23 cellular contexts compared by ENCODE assay signal in the genomic region with DNA sequence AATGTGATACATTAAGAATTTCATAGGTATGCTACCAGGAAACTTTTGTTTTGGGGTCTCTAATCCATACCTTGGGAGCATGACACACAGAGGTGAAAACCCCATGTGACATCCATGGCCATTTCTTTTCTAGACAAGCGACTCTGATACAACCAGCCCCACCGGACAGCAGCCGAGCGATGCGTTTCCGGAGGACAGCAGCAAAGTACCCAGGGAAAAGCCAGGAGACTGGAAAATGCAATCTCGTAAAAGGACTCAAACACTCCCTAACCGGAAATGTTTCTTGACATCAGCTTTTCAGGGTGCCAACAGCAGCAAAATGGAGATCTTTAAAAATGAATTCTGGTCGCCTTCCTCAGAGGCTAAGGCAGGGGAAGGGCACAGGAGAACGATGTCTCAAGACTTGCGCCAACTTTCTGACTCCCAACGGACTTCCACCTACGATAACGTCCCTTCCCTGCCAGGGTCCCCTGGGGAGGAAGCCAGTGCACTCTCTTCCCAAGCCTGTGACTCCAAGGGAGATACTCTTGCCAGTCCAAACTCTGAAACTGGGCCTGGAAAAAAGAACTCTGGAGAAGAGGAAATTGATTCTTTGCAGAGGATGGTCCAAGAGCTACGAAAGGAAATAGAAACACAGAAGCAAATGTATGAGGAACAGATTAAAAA. TPM values are rescaled to one million over a fixed set of nuclear protein-coding genes. Genes with fewer than 3 reads are reported as not detected.
DNase-seq lines count a peak whose midpoint lies in the region; ATAC-seq, FAIRE-seq and TF ChIP-seq lines count a peak whose summit lies in the region.
"Had no signal": no experiment of that assay in that cellular context is flagged by ENCODE, and none has a peak within 500 bp of the region (broad histone marks: within the 10 kb centered on the region; RNA-seq: fewer than 3 reads in every experiment).

No MANE protein-coding gene starts in this region.

- H3K36me3 ChIP-seq in CD4-positive, CD25-positive, alpha-beta regulatory T cell (ENCODE audit: control insufficient read depth, insufficient read depth, low read length): peaks cover 95% of the 10 kb centered on the region
- no peaks in the 10 kb centered on the region for H3K36me3 ChIP-seq in ascending aorta
- peaks cover 0 to 7% of the 10 kb centered on the region in 2 donors for H3K36me3 ChIP-seq in small intestine (ENCODE audit: control insufficient read depth in 2 of 2, insufficient read depth in 2 of 2, low read length in 2 of 2)
- H3K36me3 ChIP-seq in lower lobe of right lung: peaks cover 92% of the 10 kb centered on the region

- H3K9me3 Mint-ChIP-seq in activated CD4-positive, alpha-beta T cell treated with anti-CD3 and anti-CD28 coated beads for 36 hours (ENCODE audit: low read depth): no peaks in the 10 kb centered on the region
- H3K9me3 Mint-ChIP-seq in CD4-positive, CD25-positive, alpha-beta regulatory T cell: peaks cover 0 to 2% (median 0%) of the 10 kb centered on the region in 7 donors
- no peaks in the 10 kb centered on the region for H3K9me3 Mint-ChIP-seq in nephron progenitor cell

- 91 to 95% (median 92%) methylated on average over 15 of the region's 15 CpGs for WGBS in small intestine, 3 donors

- H3K27ac ChIP-seq in CD4-positive, CD25-positive, alpha-beta regulatory T cell (ENCODE audit: insufficient read depth, low read length, poor library complexity, severe bottlenecking): no peak overlapping the region
- H3K27ac ChIP-seq in ascending aorta (peak overlapping the region; percentile 9 to 64), small intestine (ENCODE audit: low read depth in 1 of 2, low read length in 1 of 2) (no peak overlapping the region), lower lobe of right lung (no peak overlapping the region)
- H3K27ac ChIP-seq: skin epidermis, tibial nerve had no signal

- peak overlapping the region; percentile 69 for H3K27ac Mint-ChIP-seq in activated CD4-positive, alpha-beta T cell treated with anti-CD3 and anti-CD28 coated beads for 36 hours
- H3K27ac Mint-ChIP-seq in CD4-positive, CD25-positive, alpha-beta regulatory T cell: peak overlapping the region in 2 of 3 donors; percentile 74 to 84
- peak overlapping the region; percentile 36 for H3K27ac Mint-ChIP-seq in nephron progenitor cell

- intact Hi-C loops in activated CD4-positive, alpha-beta T cell treated with anti-CD3 and anti-CD28 coated beads for 36 hours (cut with DNase I, micrococcal nuclease): loop anchor here in 1 of 2 experiments (2.0 kb wide), 1 partner anchor 20 kb away; no protein-coding TSS in a partner anchor
- intact Hi-C loops in ascending aorta (cut with DNase I) (no loop called here), lower lobe of right lung (cut with DNase I) (no loop called here)

- no peak overlapping the region for H3K4me3 Mint-ChIP-seq in activated CD4-positive, alpha-beta T cell treated with anti-CD3 and anti-CD28 coated beads for 36 hours
- no peak overlapping the region for H3K4me3 Mint-ChIP-seq in CD4-positive, CD25-positive, alpha-beta regulatory T cell
- no peak overlapping the region for H3K4me3 Mint-ChIP-seq in nephron progenitor cell

- H3K4me1 ChIP-seq in CD4-positive, CD25-positive, alpha-beta regulatory T cell (ENCODE audit: control insufficient read depth, insufficient read depth, low read length, poor library complexity, severe bottlenecking): no peaks in the 10 kb centered on the region
- H3K4me1 ChIP-seq in ascending aorta: no peaks in the 10 kb centered on the region
- no peaks in the 10 kb centered on the region for H3K4me1 ChIP-seq in small intestine (ENCODE audit: control insufficient read depth in 2 of 2, insufficient read depth in 1 of 2, low read depth in 1 of 2, low read length in 1 of 2)
- H3K4me1 ChIP-seq in lower lobe of right lung: peaks cover 4% of the 10 kb centered on the region
- H3K4me1 ChIP-seq: tibial nerve had no signal

- FAIRE-seq in small intestine (lab: Jason Lieb, UNC): no peak
- FAIRE-seq: endothelial cell of umbilical vein had no signal

- TF ChIP-seq CTCF in ascending aorta (IDR thresholded peaks at IDR 0.05): no peak
- no peak for TF ChIP-seq CTCF in nephron progenitor cell (IDR thresholded peaks at IDR 0.05)
- TF ChIP-seq CTCF in lower lobe of right lung (IDR thresholded peaks at IDR 0.05): no peak

- no peaks in the 10 kb centered on the region for H3K9me3 ChIP-seq in CD4-positive, CD25-positive, alpha-beta regulatory T cell (ENCODE audit: control insufficient read depth in 2 of 2, low read length in 2 of 2)
- no peaks in the 10 kb centered on the region for H3K9me3 ChIP-seq in ascending aorta
- H3K9me3 ChIP-seq in small intestine (ENCODE audit: control insufficient read depth, low read depth): no peaks in the 10 kb centered on the region
- H3K9me3 ChIP-seq in lower lobe of right lung: no peaks in the 10 kb centered on the region
- H3K9me3 ChIP-seq: mucosa of descending colon, tibial nerve had no signal

- no peak overlapping the region for H3K4me3 ChIP-seq in CD4-positive, CD25-positive, alpha-beta regulatory T cell (ENCODE audit: low read depth, low read length)
- no peak overlapping the region for H3K4me3 ChIP-seq in ascending aorta
- H3K4me3 ChIP-seq in small intestine (ENCODE audit: low read depth in 1 of 2, low read length in 2 of 2): no peak overlapping the region
- no peak overlapping the region for H3K4me3 ChIP-seq in lower lobe of right lung
- H3K4me3 ChIP-seq: mucosa of descending colon, skin epidermis, tibial nerve had no signal

- POLR2A ChIA-PET in activated CD4-positive, alpha-beta T cell treated with anti-CD3 and anti-CD28 coated beads for 36 hours (lab: Charles Lee): no interaction called here

- ATAC-seq in activated CD4-positive, alpha-beta T cell treated with anti-CD3 and anti-CD28 coated beads for 36 hours: no peak
- no peak for ATAC-seq in CD4-positive, CD25-positive, alpha-beta regulatory T cell (ENCODE audit: low read depth in 2 of 2)
- no peak for ATAC-seq in lower lobe of right lung
- ATAC-seq: mucosa of descending colon had no signal

- H3K27me3 Mint-ChIP-seq in activated CD4-positive, alpha-beta T cell treated with anti-CD3 and anti-CD28 coated beads for 36 hours: no peaks in the 10 kb centered on the region
- no peaks in the 10 kb centered on the region for H3K27me3 Mint-ChIP-seq in CD4-positive, CD25-positive, alpha-beta regulatory T cell
- H3K27me3 Mint-ChIP-seq in nephron progenitor cell (ENCODE audit: low read depth, poor library complexity): peaks cover 8% of the 10 kb centered on the region

- CTCF ChIA-PET in activated CD4-positive, alpha-beta T cell treated with anti-CD3 and anti-CD28 coated beads for 36 hours (lab: Charles Lee): interaction anchor here (1.0 to 1.6 kb wide), 2 partner anchors 14 to 103 kb away, joined by 4 to 6 read pairs; no protein-coding TSS in a partner anchor

- H3K27me3 ChIP-seq in CD4-positive, CD25-positive, alpha-beta regulatory T cell (ENCODE audit: control insufficient read depth, insufficient read depth, low read length): no peaks in the 10 kb centered on the region
- no peaks in the 10 kb centered on the region for H3K27me3 ChIP-seq in ascending aorta
- H3K27me3 ChIP-seq in small intestine (ENCODE audit: control insufficient read depth in 2 of 2, insufficient read depth in 2 of 2, low read length in 2 of 2): no peaks in the 10 kb centered on the region
- H3K27me3 ChIP-seq in lower lobe of right lung (ENCODE audit: low read depth): no peaks in the 10 kb centered on the region
- H3K27me3 ChIP-seq: tibial nerve had no signal

- DNase-seq in activated CD4-positive, alpha-beta T cell treated with anti-CD3 and anti-CD28 coated beads for 36 hours: no peak
- DNase-seq in activated CD4-positive, alpha-beta T cell treated with anti-CD3 and anti-CD28 coated beads, Interleukin-2, amount 50 U/mL, for 4 hours: no peak
- DNase-seq in CD4-positive, CD25-positive, alpha-beta regulatory T cell: no peak
- DNase-seq in ascending aorta (ENCODE audit: low spot score in 2 of 2) (no peak), nephron progenitor cell (no peak), small intestine (no peak), DMS53 (lab: John Stamatoyannopoulos, UW) (no peak), lower lobe of right lung (no peak)
- DNase-seq: activated CD4-positive, alpha-beta T cell treated with anti-CD3 and anti-CD28 coated beads for 48 hours; activated effector memory CD4-positive, alpha-beta T cell treated with anti-CD3 and anti-CD28 coated beads, Interleukin-2, amount 50 U/mL, for 16 hours; AML-193; head of caudate nucleus; KG1; mucosa of descending colon; NCI-H69; stimulated activated naive CD4-positive, alpha-beta T cell treated with Interleukin-2 at 50 U/mL for 16 hours had no signal

- H3K36me3 Mint-ChIP-seq in activated CD4-positive, alpha-beta T cell treated with anti-CD3 and anti-CD28 coated beads for 36 hours (ENCODE audit: low read depth): peaks cover 61% of the 10 kb centered on the region
- H3K36me3 Mint-ChIP-seq in CD4-positive, CD25-positive, alpha-beta regulatory T cell: peaks cover 73% of the 10 kb centered on the region
- peaks cover 5% of the 10 kb centered on the region for H3K36me3 Mint-ChIP-seq in nephron progenitor cell (ENCODE audit: low read depth)

- H3K4me1 Mint-ChIP-seq in activated CD4-positive, alpha-beta T cell treated with anti-CD3 and anti-CD28 coated beads for 36 hours: peaks cover 2% of the 10 kb centered on the region
- H3K4me1 Mint-ChIP-seq in CD4-positive, CD25-positive, alpha-beta regulatory T cell: peaks cover 0 to 30% (median 17%) of the 10 kb centered on the region in 4 donors
- peaks cover 11% of the 10 kb centered on the region for H3K4me1 Mint-ChIP-seq in nephron progenitor cell

RNA-seq across cellular contexts. Expression of a gene that starts 48.9 kb away (rescaled TPM):
- not detected for total RNA-seq in activated CD4-positive, alpha-beta T cell treated with anti-CD3 and anti-CD28 coated beads for 36 hours
- total RNA-seq in CD4-positive, CD25-positive, alpha-beta regulatory T cell: 0.57 TPM
- not detected for polyA plus RNA-seq in CD4-positive, CD25-positive, alpha-beta regulatory T cell
- not detected for total RNA-seq in ascending aorta
- not detected for polyA plus RNA-seq in small intestine
- total RNA-seq in lower lobe of right lung: 0.24 TPM
- total RNA-seq: A172, dermis microvascular lymphatic vessel endothelial cell, endothelial cell of umbilical vein, HT-29, pulmonary artery endothelial cell, tibial nerve had no signal
- polyA plus RNA-seq: endothelial cell of umbilical vein had no signal

Comparison
In these comparisons a context has a peak if more than half of its experiments do, and no peak if none do; other contexts are left out.
1. H3K27ac ChIP-seq: peak in ascending aorta (2 of 2); none in CD4-positive, CD25-positive, alpha-beta regulatory T cell (single experiment), small intestine (0 of 2) and lower lobe of right lung (single experiment).
2. Peak in every context shown above with its lines, with median percentiles within 50 percentile points of each other: H3K27ac Mint-ChIP-seq.